13 cellular contexts compared by ENCODE assay signal in the genomic region with DNA sequence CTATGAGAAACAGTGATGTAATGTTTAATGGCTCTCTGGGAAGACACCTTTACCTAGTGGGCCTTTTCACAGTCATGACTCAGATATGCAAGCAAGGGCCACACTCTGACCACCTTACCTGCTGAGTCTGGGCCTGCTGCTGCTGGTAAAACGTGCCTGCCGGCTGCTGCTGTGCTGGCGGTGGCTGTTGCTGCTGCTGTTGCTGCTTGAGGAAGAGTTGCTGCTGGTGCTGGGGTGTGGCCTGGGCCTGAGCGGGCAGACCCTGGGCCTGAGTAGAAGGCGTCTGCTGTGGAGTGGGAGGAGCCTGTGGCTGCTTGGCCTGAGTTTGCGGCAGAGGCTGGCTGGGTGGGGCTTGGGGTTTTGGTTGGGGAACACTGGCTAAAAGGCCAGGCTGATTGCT.
DNase-seq lines count a peak whose midpoint lies in the region; TF ChIP-seq lines count a peak whose summit lies in the region.
"Had no signal": no experiment of that assay in that cellular context is flagged by ENCODE, and none has a peak within 500 bp of the region (broad histone marks: within the 10 kb centered on the region; RNA-seq: fewer than 3 reads in every experiment).

No MANE protein-coding gene starts in this region.

- no peaks in the 10 kb centered on the region for H3K27me3 ChIP-seq in CD4-positive, alpha-beta memory T cell (ENCODE audit: insufficient read depth, low read length)

- H3K9me3 ChIP-seq in CD4-positive, alpha-beta memory T cell (ENCODE audit: control insufficient read depth in 1 of 2, low read length in 2 of 2), result no peaks in the 10 kb centered on the region

- H3K4me3 Mint-ChIP-seq in CD4-positive, alpha-beta memory T cell, result no peak overlapping the region
- peak overlapping the region; percentile 11 for H3K4me3 Mint-ChIP-seq in endothelial cell (ENCODE audit: unreplicated experiment)
- H3K4me3 Mint-ChIP-seq: HFFc6 had no signal

- POLR2A ChIA-PET in CD4-positive, alpha-beta memory T cell (lab: Charles Lee; ENCODE audit: partially characterized antibody), result no interaction called here

- H3K4me1 Mint-ChIP-seq in CD4-positive, alpha-beta memory T cell, result peaks cover 1 to 6% (median 3%) of the 10 kb centered on the region in 4 donors
- H3K4me1 Mint-ChIP-seq in endothelial cell (ENCODE audit: unreplicated experiment), result no peaks in the 10 kb centered on the region

- peaks cover 70 to 85% of the 10 kb centered on the region in 2 donors for H3K36me3 Mint-ChIP-seq in CD4-positive, alpha-beta memory T cell
- peaks cover 64% of the 10 kb centered on the region for H3K36me3 Mint-ChIP-seq in endothelial cell (ENCODE audit: low read depth, unreplicated experiment)

- H3K27me3 Mint-ChIP-seq in CD4-positive, alpha-beta memory T cell, result no peaks in the 10 kb centered on the region
- H3K27me3 Mint-ChIP-seq in endothelial cell (ENCODE audit: unreplicated experiment), result peaks cover 4% of the 10 kb centered on the region

- H3K9me3 Mint-ChIP-seq in CD4-positive, alpha-beta memory T cell, result peaks cover 0 to 2% (median 0%) of the 10 kb centered on the region in 8 donors
- H3K9me3 Mint-ChIP-seq in endothelial cell (ENCODE audit: unreplicated experiment), result peaks cover 5% of the 10 kb centered on the region
- H3K9me3 Mint-ChIP-seq: HFFc6 had no signal

- no peak for DNase-seq in CD4-positive, alpha-beta memory T cell
- DNase-seq in HPDE6-E6E7 (ENCODE audit: extremely low spot score), result peak; percentile 88
- DNase-seq in endothelial cell (ENCODE audit: low spot score), result no peak
- DNase-seq in myocyte (ENCODE audit: low read depth), result peak; percentile 6
- DNase-seq in HK-2 (ENCODE audit: unreplicated experiment), result no peak
- no peak for DNase-seq in Ammon's horn (ENCODE audit: low spot score)
- no peak for DNase-seq in GM13976 (ENCODE audit: low spot score)
- DNase-seq: C1 segment of cervical spinal cord, GDM1, HFFc6, NCI-H1694, NCI-H524 treated with DMSO at 0.1 percent for 48 hours, T1000 had no signal

- peaks cover 84% of the 10 kb centered on the region for H3K36me3 ChIP-seq in CD4-positive, alpha-beta memory T cell (ENCODE audit: insufficient read depth, low read length)

- CTCF ChIA-PET in CD4-positive, alpha-beta memory T cell (lab: Charles Lee; ENCODE audit: partially characterized antibody), result interaction anchor here (1.1 kb wide), 2 partner anchors 47 to 206 kb away, joined by 3 read pairs; no protein-coding TSS in a partner anchor

- in situ Hi-C loops in GM13976 (cut with MboI; ENCODE audit: low sequenced_read_pairs, unreplicated experiment), result no loop called here

- intact Hi-C loops in CD4-positive, alpha-beta memory T cell (cut with micrococcal nuclease), result no loop called here

- H3K27ac ChIP-seq in CD4-positive, alpha-beta memory T cell (ENCODE audit: low read depth, low read length), result no peak overlapping the region

- no peak for TF ChIP-seq CTCF in endothelial cell (IDR thresholded peaks at IDR 0.05; ENCODE audit: unreplicated experiment)
- no peak for TF ChIP-seq CTCF in GM13976 (IDR thresholded peaks at IDR 0.05; ENCODE audit: borderline replicate concordance, control extremely low read depth, extremely low read depth, insufficient read depth, missing control alignments)

- no peaks in the 10 kb centered on the region for H3K4me1 ChIP-seq in CD4-positive, alpha-beta memory T cell (ENCODE audit: insufficient read depth, low read length)

- peak overlapping the region in 5 of 7 donors; percentile 50 to 92 (median 61) for H3K27ac Mint-ChIP-seq in CD4-positive, alpha-beta memory T cell
- H3K27ac Mint-ChIP-seq in endothelial cell (ENCODE audit: unreplicated experiment), result no peak overlapping the region
- H3K27ac Mint-ChIP-seq: HFFc6 had no signal

- no peak overlapping the region for H3K4me3 ChIP-seq in CD4-positive, alpha-beta memory T cell (ENCODE audit: low read length in 2 of 2)

Comparison
In these comparisons a context has a peak if more than half of its experiments do, and no peak if none do; other contexts are left out.
1. DNase-seq: peak in HPDE6-E6E7 (single experiment) and myocyte (single experiment); none in CD4-positive, alpha-beta memory T cell (0 of 5), endothelial cell (single experiment), HK-2 (single experiment), Ammon's horn (single experiment) and GM13976 (single experiment).